1 cellular context compared by ENCODE assay signal in the genomic region with DNA sequence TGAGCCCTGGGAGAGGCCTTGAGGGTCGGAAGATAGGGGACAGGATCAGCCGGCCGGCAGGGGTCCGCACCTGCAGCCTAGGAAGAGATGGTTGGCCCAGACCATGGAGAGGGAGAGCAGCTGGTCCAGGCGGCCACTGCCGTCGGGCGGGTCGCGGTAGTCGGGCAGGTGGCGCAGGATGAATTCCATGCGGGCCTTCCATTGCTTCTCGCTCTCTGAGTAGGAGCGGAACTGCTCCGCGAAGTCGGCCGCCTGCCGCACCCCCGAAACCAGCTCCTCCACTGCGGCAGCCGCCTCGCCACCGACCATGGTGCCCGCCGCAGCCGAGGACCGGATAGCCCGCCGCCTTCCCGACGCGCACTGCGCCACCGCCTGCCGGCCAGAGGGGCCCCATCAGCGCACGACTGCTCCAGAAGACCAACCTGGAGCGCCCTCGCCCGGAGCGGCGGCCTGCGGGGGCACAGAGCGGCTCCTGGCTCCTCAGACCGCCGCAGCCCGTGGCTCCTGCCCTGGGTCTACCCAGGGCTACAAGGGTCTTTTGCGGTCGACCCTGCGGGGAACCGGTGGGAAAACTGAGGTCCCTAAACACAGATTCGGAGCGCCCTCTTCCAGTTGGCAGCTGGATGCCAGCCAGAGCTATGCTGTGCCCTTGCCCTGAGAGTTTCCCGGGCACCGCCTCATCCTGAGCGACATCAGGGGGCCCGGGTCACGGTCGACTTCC.
A peak's percentile ranks its signal among the peaks of the same experiment; 100 is the strongest.
TF ChIP-seq lines count a peak whose summit lies in the region.

A gene with protein sequence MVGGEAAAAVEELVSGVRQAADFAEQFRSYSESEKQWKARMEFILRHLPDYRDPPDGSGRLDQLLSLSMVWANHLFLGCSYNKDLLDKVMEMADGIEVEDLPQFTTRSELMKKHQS (minus strand): TSS at position 336 of the 721 bp plus-strand sequence. CDS start 27 bp downstream, at position 309.

TF ChIP-seq in H1, 55 proteins besides CTCF, POLR2A, EP300 and RAD21:
- TF ChIP-seq EGR1 (IDR thresholded peaks at IDR 0.05; ENCODE audit: borderline replicate concordance, low read depth, low read length) (peak; percentile 95), HDAC2 (IDR thresholded peaks at IDR 0.05; ENCODE audit: borderline replicate concordance in 1 of 2, low read depth in 2 of 2, low read length in 2 of 2) (peak in 1 of 2 experiments; percentile 25; a peak in 1 of 4 replicates), YY1 (IDR thresholded peaks at IDR 0.05; ENCODE audit: low read depth, low read length) (peak; percentile 76; the same call in 1 of the 2 replicates), HDAC6 (IDR thresholded peaks at IDR 0.05; ENCODE audit: low read depth, low read length) (no peak), POLR2AphosphoS5 (IDR thresholded peaks at IDR 0.05; ENCODE audit: low read depth, low read length) (peak; percentile 92), SIN3A (conservative IDR thresholded peaks at IDR 0.05 in 1 of 2, IDR thresholded peaks at IDR 0.05 in 1 of 2; ENCODE audit: low read depth in 1 of 2, low read length in 2 of 2) (peak; percentile 45 to 77; a peak in 3 of 4 replicates), RXRA (IDR thresholded peaks at IDR 0.05; ENCODE audit: insufficient read depth, low read depth, low read length) (0 out of 2 replicates have a peak, but pooled peaks have one; percentile 54), TAF1 (IDR thresholded peaks at IDR 0.05; ENCODE audit: low read depth, low read length) (peak; percentile 98), TBP (IDR thresholded peaks at IDR 0.05; ENCODE audit: low read depth, low read length) (peak; percentile 94), SP2 (IDR thresholded peaks at IDR 0.05; ENCODE audit: low read length) (peak; percentile 90), SP4 (IDR thresholded peaks at IDR 0.05; ENCODE audit: low read length) (peak; percentile 68), PHF8 (conservative IDR thresholded peaks at IDR 0.05; ENCODE audit: low read depth, low read length) (peak; percentile 97), TAF7 (optimal IDR thresholded peaks at IDR 0.05; ENCODE audit: borderline replicate concordance, low read depth, low read length) (peak; percentile 75), KDM1A (IDR thresholded peaks at IDR 0.05; ENCODE audit: borderline replicate concordance, low read length) (0 out of 2 replicates have a peak, but pooled peaks have one; percentile 7), KDM5A (IDR thresholded peaks at IDR 0.05; ENCODE audit: low read length) (0 out of 2 replicates have a peak, but pooled peaks have one; percentile 26), CBX8 (IDR thresholded peaks at IDR 0.05; ENCODE audit: borderline replicate concordance, low read depth, low read length) (no peak), NANOG (IDR thresholded peaks at IDR 0.05; ENCODE audit: insufficient read depth, low read depth, low read length, poor library complexity, severe bottlenecking) (peak; percentile 28), SIRT6 (IDR thresholded peaks at IDR 0.05; ENCODE audit: low read length) (no peak), ASH2L (IDR thresholded peaks at IDR 0.05; ENCODE audit: low read length) (peak; percentile 74), BCL11A (IDR thresholded peaks at IDR 0.05; ENCODE audit: low read depth in 2 of 2, low read length in 2 of 2) (no peak), BRCA1 (IDR thresholded peaks at IDR 0.05; ENCODE audit: low read depth, low read length) (no peak), CREB1 (IDR thresholded peaks at IDR 0.05) (peak; percentile 40; the same call in 1 of the 2 replicates), NRF1 (IDR thresholded peaks at IDR 0.05; ENCODE audit: low read depth, low read length) (no peak), MAFK (IDR thresholded peaks at IDR 0.05; ENCODE audit: low read depth, low read length) (no peak), JUND (IDR thresholded peaks at IDR 0.05; ENCODE audit: low read length) (peak; percentile 67; the same call in 1 of the 2 replicates), GABPA (IDR thresholded peaks at IDR 0.05; ENCODE audit: borderline replicate concordance, insufficient read depth, low read length) (peak; percentile 69; the same call in 1 of the 2 replicates)
- TF ChIP-seq, protein P1, sequence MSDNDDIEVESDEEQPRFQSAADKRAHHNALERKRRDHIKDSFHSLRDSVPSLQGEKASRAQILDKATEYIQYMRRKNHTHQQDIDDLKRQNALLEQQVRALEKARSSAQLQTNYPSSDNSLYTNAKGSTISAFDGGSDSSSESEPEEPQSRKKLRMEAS (IDR thresholded peaks at IDR 0.05) = peak; percentile 91
- TF ChIP-seq, protein P2, sequence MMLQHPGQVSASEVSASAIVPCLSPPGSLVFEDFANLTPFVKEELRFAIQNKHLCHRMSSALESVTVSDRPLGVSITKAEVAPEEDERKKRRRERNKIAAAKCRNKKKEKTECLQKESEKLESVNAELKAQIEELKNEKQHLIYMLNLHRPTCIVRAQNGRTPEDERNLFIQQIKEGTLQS (IDR thresholded peaks at IDR 0.05; ENCODE audit: insufficient read depth, low read depth, low read length) = 0 out of 2 replicates have a peak, but pooled peaks have one; percentile 17
- TF ChIP-seq, protein P3, sequence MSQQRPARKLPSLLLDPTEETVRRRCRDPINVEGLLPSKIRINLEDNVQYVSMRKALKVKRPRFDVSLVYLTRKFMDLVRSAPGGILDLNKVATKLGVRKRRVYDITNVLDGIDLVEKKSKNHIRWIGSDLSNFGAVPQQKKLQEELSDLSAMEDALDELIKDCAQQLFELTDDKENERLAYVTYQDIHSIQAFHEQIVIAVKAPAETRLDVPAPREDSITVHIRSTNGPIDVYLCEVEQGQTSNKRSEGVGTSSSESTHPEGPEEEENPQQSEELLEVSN (IDR thresholded peaks at IDR 0.05) = peak; percentile 85
